ENCODE assay signal across 27 cellular contexts in the genomic region with DNA sequence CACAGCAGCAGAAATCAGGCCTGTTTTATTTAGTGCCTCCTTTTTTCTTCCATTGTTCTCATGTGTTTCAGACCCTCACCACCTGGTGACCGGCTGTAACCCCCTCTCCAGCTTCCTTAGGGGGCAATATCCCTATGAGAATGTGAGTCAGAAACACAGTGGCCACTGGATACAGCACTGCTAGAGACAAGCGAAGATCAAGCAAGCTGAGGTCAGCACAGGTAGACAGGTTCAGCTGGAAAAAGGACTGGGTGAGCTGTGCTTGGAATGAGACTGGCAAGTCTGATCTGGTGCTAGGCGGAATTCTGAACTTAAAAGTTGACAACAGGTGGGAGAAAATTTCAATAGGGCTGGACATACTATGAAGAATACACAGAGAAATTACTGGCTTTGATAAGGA.
"Had no signal": no experiment of that assay in that cellular context is flagged by ENCODE, and none has a peak within 500 bp of the region (broad histone marks: within the 10 kb centered on the region; RNA-seq: fewer than 3 reads in every experiment).

No MANE protein-coding gene starts in this region.

- H3K4me2 ChIP-seq: smooth muscle cell had no signal

- FAIRE-seq: endometrium, islet of Langerhans had no signal

- H3K4me3 ChIP-seq: gastroesophageal sphincter, heart left ventricle, left lung, prostate gland, right atrium auricular region, smooth muscle cell, suprapubic skin, transverse colon, vagina had no signal

- H3K4me1 ChIP-seq: gastroesophageal sphincter, heart left ventricle, left lung, prostate gland, right atrium auricular region, transverse colon, vagina had no signal

- DNase-seq: cortex of kidney; effector memory CD8-positive, alpha-beta T cell; foreskin fibroblast; heart left ventricle; hippocampal formation; left lung; mesenchymal stem cell; midbrain; naive thymus-derived CD4-positive, alpha-beta T cell; nucleus accumbens; stimulated activated CD4-positive, alpha-beta T cell treated with anti-CD3 and anti-CD28 coated beads, Interleukin-12 subunit alpha, Interleukin-12 subunit beta, amount 100 ng/mL, for 4 hours; stimulated activated CD4-positive, alpha-beta T cell treated with anti-CD3 and anti-CD28 coated beads, Interleukin-1b, Interleukin-23, amount 100 ng/mL, for 48 hours; stimulated activated CD4-positive, alpha-beta T cell treated with anti-CD3 and anti-CD28 coated beads, Interleukin-4, amount 100 ng/mL, for 1 hour; stimulated activated CD8-positive, alpha-beta memory T cell treated with anti-CD3 and anti-CD28 coated beads, Interleukin-4, amount 100 ng/mL, for 48 hours; stimulated activated naive CD4-positive, alpha-beta T cell; stimulated activated naive CD8-positive, alpha-beta T cell treated with anti-CD3 and anti-CD28 coated beads, Interleukin-15, amount 100 ng/mL, for 72 hours; transverse colon had no signal

- H3K4me3 Mint-ChIP-seq: effector memory CD8-positive, alpha-beta T cell; naive thymus-derived CD4-positive, alpha-beta T cell; nephron; stimulated activated naive CD8-positive, alpha-beta T cell treated with anti-CD3 and anti-CD28 coated beads, Interleukin-15, amount 100 ng/mL, for 72 hours had no signal

- H3K36me3 ChIP-seq: gastroesophageal sphincter, heart left ventricle, left lung, prostate gland, right atrium auricular region, suprapubic skin, transverse colon, vagina had no signal

- H3K27ac ChIP-seq: gastroesophageal sphincter, heart left ventricle, left lung, prostate gland, right atrium auricular region, suprapubic skin, transverse colon, vagina had no signal

- H3K9me3 ChIP-seq: gastroesophageal sphincter, heart left ventricle, left lung, prostate gland, right atrium auricular region, suprapubic skin, transverse colon, vagina had no signal

- H3K4me1 Mint-ChIP-seq: naive thymus-derived CD4-positive, alpha-beta T cell; stimulated activated naive CD8-positive, alpha-beta T cell treated with anti-CD3 and anti-CD28 coated beads, Interleukin-15, amount 100 ng/mL, for 72 hours had no signal

- H3K27ac Mint-ChIP-seq: effector memory CD8-positive, alpha-beta T cell; naive thymus-derived CD4-positive, alpha-beta T cell; stimulated activated naive CD8-positive, alpha-beta T cell treated with anti-CD3 and anti-CD28 coated beads, Interleukin-15, amount 100 ng/mL, for 72 hours had no signal

- H3K27me3 ChIP-seq: heart left ventricle, left lung, right atrium auricular region, suprapubic skin, transverse colon, vagina had no signal

- ATAC-seq: effector memory CD8-positive, alpha-beta T cell; gastroesophageal sphincter; heart left ventricle; left lung; sciatic nerve; stimulated activated naive CD8-positive, alpha-beta T cell treated with anti-CD3 and anti-CD28 coated beads, Interleukin-15, amount 100 ng/mL, for 72 hours had no signal
